Comparison of ENCODE assay signal across 9 cellular contexts in genomic region chr4:180060159-180060889, GRCh38.
DNase-seq lines count a peak whose midpoint lies in the region; ATAC-seq and TF ChIP-seq lines count a peak whose summit lies in the region.
"Had no signal": no experiment of that assay in that cellular context is flagged by ENCODE, and none has a peak within 500 bp of the region (broad histone marks: within the 10 kb centered on the region; RNA-seq: fewer than 3 reads in every experiment).

No MANE protein-coding gene starts in this region.

- no peak overlapping the region for H4K91ac ChIP-seq in neuronal stem cell (ENCODE audit: low read depth, low read length, poor library complexity)

- no peak overlapping the region for H2BK12ac ChIP-seq in neuronal stem cell (ENCODE audit: low read length)

- H3K27ac Mint-ChIP-seq in GM23338: no peak overlapping the region

- no peak for TF ChIP-seq POLR2A in transverse colon (IDR thresholded peaks at IDR 0.05)

- H3K9me3 ChIP-seq in neuronal stem cell (replicated peaks in 1 of 2; ENCODE audit: control insufficient read depth in 2 of 2, insufficient read depth in 1 of 2, low read depth in 1 of 2, low read length in 2 of 2): no peaks in the 10 kb centered on the region
- H3K9me3 ChIP-seq in transverse colon: no peaks in the 10 kb centered on the region

- H3K4me1 ChIP-seq in GM23338 (ENCODE audit: insufficient read depth): peaks cover 5% of the 10 kb centered on the region
- peaks cover 1 to 6% of the 10 kb centered on the region in 2 donors for H3K4me1 ChIP-seq in neuronal stem cell (ENCODE audit: control insufficient read depth in 2 of 2, insufficient read depth in 1 of 2, low read depth in 1 of 2, low read length in 2 of 2)
- H3K4me1 ChIP-seq in transverse colon: peaks cover 4 to 22% (median 13%) of the 10 kb centered on the region in 4 donors

- TF ChIP-seq CTCF in GM23338 (conservative IDR thresholded peaks at IDR 0.05; ENCODE audit: low read depth in 2 of 2) (peak; percentile 31 to 48; a peak in 2 of 4 replicates), transverse colon (IDR thresholded peaks at IDR 0.05) (no peak)

- no peak overlapping the region for H2AK5ac ChIP-seq in neuronal stem cell (ENCODE audit: low read depth, low read length)

- ATAC-seq in GM23338 (no peak), GM18870 (IDR thresholded peaks at IDR 0.05; ENCODE audit: unreplicated experiment) (no peak), HG03175 (IDR thresholded peaks at IDR 0.05; ENCODE audit: unreplicated experiment) (no peak)

- H2BK120ac ChIP-seq in neuronal stem cell (ENCODE audit: low read depth, low read length): no peak overlapping the region

- DNase-seq in GM23338 (ENCODE audit: low spot score) (peak; percentile 23), NCI-H146 (lab: John Stamatoyannopoulos, UW) (peak; percentile 25), dermis blood vessel endothelial cell (peak; percentile 0), neuronal stem cell (ENCODE audit: low spot score) (peak; percentile 5), transverse colon (no peak)
- DNase-seq in activated CD4-positive, alpha-beta T cell treated with anti-CD3 and anti-CD28 coated beads, Interleukin-2, amount 50 U/mL, for 1 hour: no peak
- DNase-seq: stimulated activated CD4-positive, alpha-beta T cell treated with anti-CD3 and anti-CD28 coated beads, Interleukin-12 subunit alpha, Interleukin-12 subunit beta, amount 100 ng/mL, for 4 hours had no signal

- intact Hi-C loops in transverse colon (cut with DNase I; ENCODE audit: low total_unique reads): no loop called here

- H3K27me3 ChIP-seq in GM23338 (ENCODE audit: insufficient read depth) (peaks cover 33% of the 10 kb centered on the region), neuronal stem cell (ENCODE audit: control insufficient read depth in 3 of 3, insufficient read depth in 3 of 3, low read depth in 1 of 3, low read length in 3 of 3) (peaks cover 0 to 64% (median 4%) of the 10 kb centered on the region in 3 experiments), transverse colon (peaks cover 78% of the 10 kb centered on the region)

- no peaks in the 10 kb centered on the region for H3K36me3 ChIP-seq in GM23338 (ENCODE audit: insufficient read depth)
- no peaks in the 10 kb centered on the region for H3K36me3 ChIP-seq in neuronal stem cell (replicated peaks in 1 of 2; ENCODE audit: control insufficient read depth in 2 of 2, insufficient read depth in 2 of 2, low read length in 2 of 2)
- no peaks in the 10 kb centered on the region for H3K36me3 ChIP-seq in transverse colon

- no peak overlapping the region for H3K14ac ChIP-seq in neuronal stem cell (ENCODE audit: low read length)

- peak overlapping the region; percentile 99 for H3K4me2 ChIP-seq in GM23338
- H3K4me2 ChIP-seq in neuronal stem cell (ENCODE audit: insufficient read depth, low read length, poor library complexity, severe bottlenecking): no peak overlapping the region

- WGBS in neuronal stem cell (ENCODE audit: extremely low coverage in 2 of 2, insufficient read length in 2 of 2, insufficient replicate concordance in 1 of 2), 2 donors: no CpG with 5 or more reads among the region's 6 CpGs
- 21 to 28% methylated on average over 6 of the region's 6 CpGs for WGBS in transverse colon (ENCODE audit: low coverage in 1 of 2), 2 donors

- no peak overlapping the region for H4K8ac ChIP-seq in neuronal stem cell (ENCODE audit: low read depth, low read length)

- H3K18ac ChIP-seq in neuronal stem cell (ENCODE audit: low read length): no peak overlapping the region

- in situ Hi-C loops in transverse colon (cut with MboI; ENCODE audit: low pct_ligation_motif_present in 1 of 4, low pct_unique_long_range_greater_than_20kb in 1 of 4, low sequenced_read_pairs in 3 of 4): no loop called here

- H3K4me3 ChIP-seq in GM23338 (peak overlapping the region; percentile 92), neuronal stem cell (ENCODE audit: low read length in 2 of 2) (no peak overlapping the region), transverse colon (peak overlapping the region in 1 of 4 donors; percentile 66)

- H3K9ac ChIP-seq in neuronal stem cell (ENCODE audit: low read depth, low read length, poor library complexity): no peak overlapping the region

- H3K79me2 ChIP-seq in GM23338 (replicated peaks; ENCODE audit: insufficient read depth): no peaks in the 10 kb centered on the region

- H3K9me2 ChIP-seq in GM23338 (ENCODE audit: insufficient read depth): no peaks in the 10 kb centered on the region

- peak overlapping the region; percentile 93 for H3K4me3 Mint-ChIP-seq in GM23338

- peaks cover 17% of the 10 kb centered on the region for H3K27me3 Mint-ChIP-seq in GM23338 (ENCODE audit: insufficient read depth, low read depth, poor library complexity)

- H2BK5ac ChIP-seq in neuronal stem cell (ENCODE audit: low read length): no peak overlapping the region

- no peak overlapping the region for H2BK15ac ChIP-seq in neuronal stem cell (ENCODE audit: low read length)

- H3K36me3 Mint-ChIP-seq in GM23338 (ENCODE audit: low read depth): no peaks in the 10 kb centered on the region; the same call in 2 of the 3 replicates

- no peak overlapping the region; the same call in 1 of the 2 replicates for H2AFZ ChIP-seq in GM23338
- no peak overlapping the region for H2AFZ ChIP-seq in neuronal stem cell (ENCODE audit: low read length)

- no peak for TF ChIP-seq EP300 in transverse colon (IDR thresholded peaks at IDR 0.05; ENCODE audit: low read depth)

- H3K27ac ChIP-seq in GM23338 (ENCODE audit: low read depth): no peak overlapping the region
- no peak overlapping the region for H3K27ac ChIP-seq in neuronal stem cell (replicated peaks; ENCODE audit: low read length)
- no peak overlapping the region for H3K27ac ChIP-seq in transverse colon

- no peak overlapping the region for H3K4ac ChIP-seq in neuronal stem cell (ENCODE audit: low read length)

- no peaks in the 10 kb centered on the region for H3K79me1 ChIP-seq in neuronal stem cell (ENCODE audit: low read depth, low read length)

- H4K20me1 ChIP-seq in GM23338 (replicated peaks; ENCODE audit: insufficient read depth): no peaks in the 10 kb centered on the region

- peaks cover 14% of the 10 kb centered on the region for H3K4me1 Mint-ChIP-seq in GM23338

- no peaks in the 10 kb centered on the region for H3K9me3 Mint-ChIP-seq in GM23338

- H3K23ac ChIP-seq in neuronal stem cell (ENCODE audit: low read depth, low read length, poor library complexity): no peak overlapping the region

- no peaks in the 10 kb centered on the region for H3F3A ChIP-seq in GM23338 (replicated peaks; ENCODE audit: low read depth)

TF ChIP-seq in GM23338, 12 proteins besides CTCF, POLR2A, EP300 and RAD21 (continues in another document):
- TF ChIP-seq CREB1 (CRISPR knock-in tag; IDR thresholded peaks at IDR 0.05; ENCODE audit: low read depth) (no peak), JUNB (IDR thresholded peaks at IDR 0.05; ENCODE audit: unreplicated experiment) (no peak), ZNF331 (CRISPR knock-in tag; IDR thresholded peaks at IDR 0.05; ENCODE audit: low read depth) (no peak)

Comparison
In these comparisons a context has a peak if more than half of its experiments do, and no peak if none do; other contexts are left out.
1. DNase-seq: peak in GM23338 (single experiment), NCI-H146 (single experiment), dermis blood vessel endothelial cell (single experiment) and neuronal stem cell (single experiment); none in transverse colon (single experiment) and activated CD4-positive, alpha-beta T cell treated with anti-CD3 and anti-CD28 coated beads, Interleukin-2, amount 50 U/mL, for 1 hour (single experiment).
2. CTCF ChIP-seq: peak in GM23338 (2 of 2); none in transverse colon (0 of 5).